In genomic region chr20:32789896-32790750, GRCh38 we compare ENCODE assay signal across 9 cellular contexts. TPM values are rescaled to one million over a fixed set of nuclear protein-coding genes. Genes with fewer than 3 reads are reported as not detected.
DNase-seq lines count a peak whose midpoint lies in the region; ATAC-seq and TF ChIP-seq lines count a peak whose summit lies in the region.
"Had no signal": no experiment of that assay in that cellular context is flagged by ENCODE, and none has a peak within 500 bp of the region (broad histone marks: within the 10 kb centered on the region; RNA-seq: fewer than 3 reads in every experiment).

No MANE protein-coding gene starts in this region.

- no peaks in the 10 kb centered on the region for H3K9me3 ChIP-seq in IMR-90 (ENCODE audit: control insufficient read depth, insufficient read depth, low read length)
- H3K9me3 ChIP-seq in PC-3 (ENCODE audit: low read length), result no peaks in the 10 kb centered on the region
- no peaks in the 10 kb centered on the region for H3K9me3 ChIP-seq in neural cell (ENCODE audit: low read length)

- BruUV-seq in IMR-90 (replicated peaks; lab: Mats Ljungman, UMichigan), result no TSS peak
- no TSS peak for BruUV-seq in PC-3 (replicated peaks; lab: Mats Ljungman, UMichigan)

- no peak overlapping the region for H3K4me2 ChIP-seq in IMR-90 (ENCODE audit: low read depth, low read length)
- H3K4me2 ChIP-seq in PC-3 (ENCODE audit: low read length), result no peak overlapping the region
- no peak overlapping the region for H3K4me2 ChIP-seq in neural cell (ENCODE audit: low read length)

- H2AFZ ChIP-seq in IMR-90 (replicated peaks; ENCODE audit: low read length, poor library complexity) (no peak overlapping the region), PC-3 (ENCODE audit: low read length) (no peak overlapping the region), neural cell (ENCODE audit: low read depth, low read length) (no peak overlapping the region)

- no peak overlapping the region for H2BK5ac ChIP-seq in IMR-90 (ENCODE audit: low read depth, low read length, poor library complexity, severe bottlenecking)

- peak; percentile 99 for ATAC-seq in IMR-90 (ENCODE audit: low read depth)
- ATAC-seq in PC-3, result peak; percentile 100

- H4K8ac ChIP-seq in IMR-90 (ENCODE audit: low read depth in 2 of 2, low read length in 2 of 2), result no peak overlapping the region

- H3K9me1 ChIP-seq in IMR-90 (ENCODE audit: insufficient read depth, low read length), result no peaks in the 10 kb centered on the region

- H3K4ac ChIP-seq in IMR-90 (ENCODE audit: low read depth, low read length), result no peak overlapping the region

- TF ChIP-seq EP300 in neural cell (conservative IDR thresholded peaks at IDR 0.05; ENCODE audit: poor library complexity, severe bottlenecking), result no peak

- H3K27ac ChIP-seq in IMR-90 (ENCODE audit: insufficient read depth, low read length) (no peak overlapping the region), PC-3 (ENCODE audit: low read length) (no peak overlapping the region), neural cell (ENCODE audit: low read length) (no peak overlapping the region)
- H3K27ac ChIP-seq: skin epidermis had no signal

- peak overlapping the region; percentile 73 for H2AK9ac ChIP-seq in IMR-90 (replicated peaks; ENCODE audit: low read depth, low read length, poor library complexity)

- intact Hi-C loops in IMR-90 (cut with micrococcal nuclease) (loop anchor here (1.0 to 2.0 kb wide), 3 partner anchors 104 to 509 kb away; no protein-coding TSS in a partner anchor), PC-3 (cut with micrococcal nuclease) (loop anchor here (1.0 to 10.0 kb wide), 2 partner anchors 155 to 305 kb away; no protein-coding TSS in a partner anchor)

- no peak overlapping the region for H3K9ac ChIP-seq in IMR-90 (ENCODE audit: low read depth, low read length)
- no peak overlapping the region for H3K9ac ChIP-seq in PC-3 (ENCODE audit: low read length)
- H3K9ac ChIP-seq in neural cell (ENCODE audit: low read length), result no peak overlapping the region

- peaks cover 3% of the 10 kb centered on the region; the same call in 1 of the 2 replicates for H3K36me3 ChIP-seq in IMR-90 (ENCODE audit: control insufficient read depth, insufficient read depth, low read length)
- peaks cover 14% of the 10 kb centered on the region for H3K36me3 ChIP-seq in PC-3 (ENCODE audit: low read depth, low read length)
- H3K36me3 ChIP-seq in neural cell (ENCODE audit: insufficient read depth, low read length), result no peaks in the 10 kb centered on the region

- H2AK5ac ChIP-seq in IMR-90 (ENCODE audit: low read depth, low read length), result no peak overlapping the region

- H3K27me3 ChIP-seq in IMR-90 (ENCODE audit: control insufficient read depth, insufficient read depth, low read length) (no peaks in the 10 kb centered on the region), PC-3 (ENCODE audit: low read length) (no peaks in the 10 kb centered on the region), neural cell (ENCODE audit: insufficient read depth, low read depth, low read length) (no peaks in the 10 kb centered on the region)

- H3K79me1 ChIP-seq in IMR-90 (ENCODE audit: low read depth in 1 of 2, low read length in 2 of 2), result 0 out of 4 replicates have a peak, but pooled peaks cover 0 to 3% of the 10 kb centered on the region in 2 experiments

- H3K18ac ChIP-seq in IMR-90 (ENCODE audit: low read depth, low read length), result no peak overlapping the region

- TF ChIP-seq RAD21 in IMR-90 (IDR thresholded peaks at IDR 0.05; ENCODE audit: low read length), result peak; percentile 94
- TF ChIP-seq RAD21 in neural cell (conservative IDR thresholded peaks at IDR 0.05), result peak; percentile 89

- peak; percentile 35 for DNase-seq in NK-92 treated with Interleukin-12 subunit alpha and Interleukin-12 subunit beta, amount 100 ng/mL, for 24 hours (lab: John Stamatoyannopoulos, UW)
- DNase-seq in NK-92 (lab: John Stamatoyannopoulos, UW; ENCODE audit: unreplicated experiment) (no peak), IMR-90 (peak; percentile 69), PC-3 (peak; percentile 79), fibroblast of gingiva (ENCODE audit: low read depth) (peak; percentile 59)
- DNase-seq in activated T-cell treated with anti-CD3 and anti-CD28 coated beads, Interleukin-2, amount 50 U/mL, for 1 hour, result peak; percentile 75
- DNase-seq in stimulated activated naive CD4-positive, alpha-beta T cell treated with Interleukin-2 at 50 U/mL for 16 hours (lab: John Stamatoyannopoulos, UW), result peak; percentile 59

- TF ChIP-seq CTCF in IMR-90 (conservative IDR thresholded peaks at IDR 0.05; ENCODE audit: low read depth, low read length) (peak; percentile 97), PC-3 (conservative IDR thresholded peaks at IDR 0.05; ENCODE audit: low read depth, low read length) (peak; percentile 97), neural cell (IDR thresholded peaks at IDR 0.05; ENCODE audit: poor library complexity, severe bottlenecking) (peak; percentile 95)

- H3K23ac ChIP-seq in IMR-90 (ENCODE audit: low read depth, low read length), result no peak overlapping the region

- H3K9me2 ChIP-seq in PC-3 (replicated peaks; ENCODE audit: low read length) (no peaks in the 10 kb centered on the region), neural cell (ENCODE audit: insufficient read depth, low read length) (no peaks in the 10 kb centered on the region)

- H4K5ac ChIP-seq in IMR-90 (ENCODE audit: low read depth, low read length), result no peak overlapping the region

- WGBS in IMR-90 (ENCODE audit: extremely low coverage in 2 of 2, insufficient read length in 1 of 2), 2 experiments, result 9% methylated on average over 1 of the region's 6 CpGs; no CpG with 5 or more reads in 1 of the 2 experiments

- H3K4me1 ChIP-seq in IMR-90 (ENCODE audit: control insufficient read depth, insufficient read depth, low read length) (peaks cover 2% of the 10 kb centered on the region; the same call in 1 of the 2 replicates), PC-3 (ENCODE audit: insufficient read depth, low read length) (no peaks in the 10 kb centered on the region)

- H3K56ac ChIP-seq in IMR-90 (ENCODE audit: extremely low read depth, insufficient read depth, low read length), result no peak overlapping the region

- H3K79me2 ChIP-seq in PC-3 (ENCODE audit: low read length) (no peaks in the 10 kb centered on the region), neural cell (replicated peaks; ENCODE audit: insufficient read depth, low read length) (no peaks in the 10 kb centered on the region)

- H2BK20ac ChIP-seq in IMR-90 (ENCODE audit: low read depth, low read length), result no peak overlapping the region

- no peak overlapping the region for H3K14ac ChIP-seq in IMR-90 (replicated peaks; ENCODE audit: low read depth, low read length)

- no peak overlapping the region for H2BK15ac ChIP-seq in IMR-90 (ENCODE audit: low read depth, low read length)

- CTCF ChIA-PET in IMR-90 (lab: Yijun Ruan, JAX), result interaction anchor here (0.6 to 2.4 kb wide), 9 partner anchors 9 to 337 kb away, joined by 3 to 7 read pairs (median 4); no protein-coding TSS in a partner anchor
- CTCF ChIA-PET in PC-3 (lab: Charles Lee), result interaction anchor here (0.5 to 1.4 kb wide), 6 partner anchors 12 to 974 kb away, joined by 3 to 9 read pairs (median 4); no protein-coding TSS in a partner anchor

- POLR2A ChIA-PET in IMR-90 (lab: Charles Lee; ENCODE audit: unreplicated experiment), result no interaction called here
- POLR2A ChIA-PET in PC-3 (lab: Charles Lee; ENCODE audit: unreplicated experiment), result no interaction called here

- no peak for TF ChIP-seq POLR2A in IMR-90 (IDR thresholded peaks at IDR 0.05; ENCODE audit: low read depth, low read length)

- H4K20me1 ChIP-seq in IMR-90 (ENCODE audit: insufficient read depth, low read length) (no peaks in the 10 kb centered on the region; the same call in 1 of the 2 replicates), PC-3 (ENCODE audit: low read length) (no peaks in the 10 kb centered on the region), neural cell (ENCODE audit: insufficient read depth) (no peaks in the 10 kb centered on the region)

- H3F3A ChIP-seq in PC-3 (ENCODE audit: low read length, unreplicated experiment) (no peaks in the 10 kb centered on the region), neural cell (ENCODE audit: insufficient read depth, low read length, poor library complexity, severe bottlenecking) (no peaks in the 10 kb centered on the region)

- dilution Hi-C loops in IMR-90 (cut with HindIII; ENCODE audit: low sequenced_read_pairs, unreplicated experiment), result no loop called here

- H4K91ac ChIP-seq in IMR-90 (ENCODE audit: insufficient read depth, low read depth, low read length), result no peak overlapping the region

- in situ Hi-C loops in IMR-90 (cut with MboI; ENCODE audit: low sequenced_read_pairs), result loop anchor here (10.0 kb wide), 1 partner anchor 155 kb away; no protein-coding TSS in a partner anchor

- no peak overlapping the region for H3K4me3 ChIP-seq in IMR-90 (ENCODE audit: insufficient read depth, low read depth, low read length)
- H3K4me3 ChIP-seq in PC-3 (ENCODE audit: low read length), result no peak overlapping the region
- no peak overlapping the region for H3K4me3 ChIP-seq in neural cell (ENCODE audit: low read length)
- H3K4me3 ChIP-seq: skin epidermis had no signal

- H2BK120ac ChIP-seq in IMR-90 (ENCODE audit: low read depth, low read length), result no peak overlapping the region

TF ChIP-seq in IMR-90, 13 proteins besides CTCF, POLR2A, EP300 and RAD21 (continues in another document):
- TF ChIP-seq SMC3 (IDR thresholded peaks at IDR 0.05; ENCODE audit: low read depth, low read length), result peak; percentile 94

RNA-seq across cellular contexts. Expression of gene DNMT3B, which starts 27.9 kb away (rescaled TPM):
- 1.3 and 1.4 TPM in 2 replicates for total RNA-seq in IMR-90 (2012; rRNA removed)
- 1.9 TPM in 2 replicates for polyA plus RNA-seq in IMR-90 (2012; rRNA removed)
- 0.76 and 1.1 TPM in 2 replicates for polyA plus RNA-seq in IMR-90 (2012; cell fraction: cytosol; rRNA removed)
- 7.0 and 8.4 TPM in 2 replicates for polyA plus RNA-seq in IMR-90 (2012; cell fraction: nucleus; rRNA removed; ENCODE audit: low replicate concordance)
- total RNA-seq in PC-3 (2014; rRNA removed), result 7.3 and 9.3 TPM in 2 replicates
- 8.7 and 9.0 TPM in 2 replicates for polyA plus RNA-seq in neural cell
- 8.9 and 9.0 TPM in 2 replicates for polyA minus RNA-seq in neural cell

RNA-seq across cellular contexts. Expression of gene MAPRE1, which starts 29.6 kb away (rescaled TPM):
- total RNA-seq in IMR-90 (2012; rRNA removed) (82.6 and 205 TPM in 2 replicates), PC-3 (2014; rRNA removed) (81.4 and 91.3 TPM in 2 replicates)
- polyA plus RNA-seq in IMR-90 (2012; rRNA removed) (87.8 and 107 TPM in 2 replicates), neural cell (209 and 210 TPM in 2 replicates)
- polyA plus RNA-seq in IMR-90 (2012; cell fraction: cytosol; rRNA removed), result 18.3 and 35.9 TPM in 2 replicates
- polyA plus RNA-seq in IMR-90 (2012; cell fraction: nucleus; rRNA removed; ENCODE audit: low replicate concordance), result 5.9 and 31.1 TPM in 2 replicates
- polyA minus RNA-seq in neural cell, result 188 and 226 TPM in 2 replicates

RNA-seq across cellular contexts. Expression of gene COMMD7, which starts 46.9 kb away (rescaled TPM):
- total RNA-seq in IMR-90 (2012; rRNA removed), result 46.9 and 51.8 TPM in 2 replicates
- 62.0 and 67.5 TPM in 2 replicates for polyA plus RNA-seq in IMR-90 (2012; rRNA removed)
- 34.0 and 43.2 TPM in 2 replicates for polyA plus RNA-seq in IMR-90 (2012; cell fraction: cytosol; rRNA removed)
- 18.7 and 36.6 TPM in 2 replicates for polyA plus RNA-seq in IMR-90 (2012; cell fraction: nucleus; rRNA removed; ENCODE audit: low replicate concordance)
- 32.5 and 33.5 TPM in 2 replicates for total RNA-seq in PC-3 (2014; rRNA removed)
- polyA plus RNA-seq in neural cell, result 35.6 and 49.7 TPM in 2 replicates
- polyA minus RNA-seq in neural cell, result 22.4 and 27.6 TPM in 2 replicates
